8 cellular contexts compared by ENCODE assay signal in the genomic region with DNA sequence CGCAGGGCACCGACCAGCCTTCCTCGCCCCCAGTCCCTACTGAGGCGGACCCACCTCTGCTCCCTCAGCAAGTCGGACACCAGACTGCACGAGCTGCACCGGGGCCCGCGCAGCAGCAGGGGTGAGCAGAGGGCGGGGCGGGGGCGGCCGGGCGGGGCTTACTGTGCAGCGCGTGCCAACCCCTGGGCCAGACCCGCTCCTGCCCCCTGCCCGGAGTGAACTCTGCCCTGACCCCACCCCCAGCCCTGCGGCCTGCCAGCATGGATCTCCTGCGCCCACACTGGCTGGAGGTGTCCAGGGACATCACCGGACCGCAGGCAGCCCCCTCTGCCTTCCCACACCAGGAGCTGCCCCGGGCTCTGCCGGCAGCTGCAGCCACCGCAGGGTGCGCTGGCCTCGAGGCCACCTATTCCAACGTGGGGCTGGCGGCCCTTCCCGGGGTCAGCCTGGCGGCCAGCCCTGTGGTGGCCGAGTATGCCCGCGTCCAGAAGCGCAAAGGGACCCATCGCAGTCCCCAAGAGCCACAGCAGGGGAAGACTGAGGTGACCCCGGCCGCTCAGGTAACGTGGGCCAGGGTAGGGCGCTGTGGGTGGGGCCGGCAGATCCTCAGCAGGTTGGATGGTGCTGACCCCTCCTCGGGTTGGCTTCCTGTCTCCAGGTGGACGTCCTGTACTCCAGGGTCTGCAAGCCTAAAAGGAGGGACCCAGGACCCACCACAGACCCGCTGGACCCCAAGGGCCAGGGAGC. TPM values are rescaled to one million over a fixed set of nuclear protein-coding genes. Genes with fewer than 3 reads are reported as not detected.
A peak's percentile ranks its signal among the peaks of the same experiment; 100 is the strongest.
DNase-seq lines count a peak whose midpoint lies in the region; ATAC-seq and TF ChIP-seq lines count a peak whose summit lies in the region.

No MANE protein-coding gene starts in this region.

- H3K36me3 ChIP-seq in CD4-positive, CD25-positive, alpha-beta regulatory T cell (ENCODE audit: control insufficient read depth, insufficient read depth, low read length) = peaks cover 13% of the 10 kb centered on the region
- H3K36me3 ChIP-seq in HUES48 (ENCODE audit: control insufficient read depth, insufficient read depth, low read length) = peaks cover 43% of the 10 kb centered on the region
- H3K36me3 ChIP-seq in mucosa of descending colon (ENCODE audit: low read depth) = no peaks in the 10 kb centered on the region

- peaks cover 0 to 23% (median 11%) of the 10 kb centered on the region in 4 donors for H3K4me1 Mint-ChIP-seq in CD4-positive, CD25-positive, alpha-beta regulatory T cell
- H3K4me1 Mint-ChIP-seq in activated naive CD8-positive, alpha-beta T cell treated with anti-CD3 and anti-CD28 coated beads, Interleukin-2, amount 50 U/mL, for 24 hours = peaks cover 17% of the 10 kb centered on the region

- TF ChIP-seq CTCF in mucosa of descending colon (IDR thresholded peaks at IDR 0.05) = no peak

- peak in 1 of 2 donors; percentile 6 for ATAC-seq in CD4-positive, CD25-positive, alpha-beta regulatory T cell (ENCODE audit: low read depth in 2 of 2)
- ATAC-seq in activated naive CD8-positive, alpha-beta T cell treated with anti-CD3 and anti-CD28 coated beads, Interleukin-2, amount 50 U/mL, for 24 hours = peak; percentile 6
- ATAC-seq in mucosa of descending colon (peak; percentile 10), HG02884 (IDR thresholded peaks at IDR 0.05; ENCODE audit: unreplicated experiment) (no peak), GM19463 (IDR thresholded peaks at IDR 0.05; ENCODE audit: unreplicated experiment) (no peak), GM19397 (IDR thresholded peaks at IDR 0.05; ENCODE audit: unreplicated experiment) (no peak)

- H3K27ac ChIP-seq in CD4-positive, CD25-positive, alpha-beta regulatory T cell (ENCODE audit: insufficient read depth, low read length, poor library complexity, severe bottlenecking) = peak overlapping the region; percentile 82
- H3K27ac ChIP-seq in HUES48 (ENCODE audit: low read depth, low read length) = peak overlapping the region; percentile 73

- peak in 2 of 3 donors; percentile 40 to 53 for DNase-seq in CD4-positive, CD25-positive, alpha-beta regulatory T cell
- DNase-seq in activated naive CD8-positive, alpha-beta T cell treated with anti-CD3 and anti-CD28 coated beads, Interleukin-2, amount 50 U/mL, for 24 hours = peak; percentile 37
- peak; percentile 43 to 78 (median 71) for DNase-seq in mucosa of descending colon
- no peak for DNase-seq in superior temporal gyrus (ENCODE audit: extremely low spot score)

- H3K4me1 ChIP-seq in CD4-positive, CD25-positive, alpha-beta regulatory T cell (ENCODE audit: control insufficient read depth, insufficient read depth, low read length, poor library complexity, severe bottlenecking) = peaks cover 52% of the 10 kb centered on the region
- H3K4me1 ChIP-seq in HUES48 (ENCODE audit: control insufficient read depth, insufficient read depth, low read length) = peaks cover 13% of the 10 kb centered on the region; the same call in 1 of the 2 replicates
- peaks cover 43% of the 10 kb centered on the region for H3K4me1 ChIP-seq in mucosa of descending colon (ENCODE audit: low read depth)

- peak overlapping the region in 3 of 4 donors; percentile 74 to 82 (median 80) for H3K4me3 Mint-ChIP-seq in CD4-positive, CD25-positive, alpha-beta regulatory T cell
- H3K4me3 Mint-ChIP-seq in activated naive CD8-positive, alpha-beta T cell treated with anti-CD3 and anti-CD28 coated beads, Interleukin-2, amount 50 U/mL, for 24 hours = no peak overlapping the region

- H3K27ac Mint-ChIP-seq in CD4-positive, CD25-positive, alpha-beta regulatory T cell = peak overlapping the region in 1 of 3 donors; percentile 43
- no peak overlapping the region for H3K27ac Mint-ChIP-seq in activated naive CD8-positive, alpha-beta T cell treated with anti-CD3 and anti-CD28 coated beads, Interleukin-2, amount 50 U/mL, for 24 hours

- no peaks in the 10 kb centered on the region for H3K9me3 ChIP-seq in CD4-positive, CD25-positive, alpha-beta regulatory T cell (ENCODE audit: control insufficient read depth in 2 of 2, low read length in 2 of 2)
- H3K9me3 ChIP-seq in HUES48 (ENCODE audit: control insufficient read depth, insufficient read depth, low read length) = no peaks in the 10 kb centered on the region
- H3K9me3 ChIP-seq in mucosa of descending colon = no peaks in the 10 kb centered on the region

- no peak overlapping the region for H3K9ac ChIP-seq in HUES48 (ENCODE audit: low read depth, low read length)

- H3K36me3 Mint-ChIP-seq in CD4-positive, CD25-positive, alpha-beta regulatory T cell = peaks cover 18% of the 10 kb centered on the region
- H3K36me3 Mint-ChIP-seq in activated naive CD8-positive, alpha-beta T cell treated with anti-CD3 and anti-CD28 coated beads, Interleukin-2, amount 50 U/mL, for 24 hours (ENCODE audit: low read depth) = no peaks in the 10 kb centered on the region

- no peak overlapping the region for H3K4me3 ChIP-seq in CD4-positive, CD25-positive, alpha-beta regulatory T cell (ENCODE audit: low read depth, low read length)
- H3K4me3 ChIP-seq in HUES48 (ENCODE audit: low read depth, low read length) (peak overlapping the region; percentile 50), mucosa of descending colon (no peak overlapping the region)

- intact Hi-C loops in mucosa of descending colon (cut with DNase I, micrococcal nuclease) = no loop called here

- H3K27me3 Mint-ChIP-seq in CD4-positive, CD25-positive, alpha-beta regulatory T cell = no peaks in the 10 kb centered on the region
- H3K27me3 Mint-ChIP-seq in activated naive CD8-positive, alpha-beta T cell treated with anti-CD3 and anti-CD28 coated beads, Interleukin-2, amount 50 U/mL, for 24 hours = no peaks in the 10 kb centered on the region

- H3K9me3 Mint-ChIP-seq in CD4-positive, CD25-positive, alpha-beta regulatory T cell = no peaks in the 10 kb centered on the region
- no peaks in the 10 kb centered on the region for H3K9me3 Mint-ChIP-seq in activated naive CD8-positive, alpha-beta T cell treated with anti-CD3 and anti-CD28 coated beads, Interleukin-2, amount 50 U/mL, for 24 hours

- H3K27me3 ChIP-seq in CD4-positive, CD25-positive, alpha-beta regulatory T cell (ENCODE audit: control insufficient read depth, insufficient read depth, low read length) = no peaks in the 10 kb centered on the region
- no peaks in the 10 kb centered on the region for H3K27me3 ChIP-seq in HUES48 (ENCODE audit: control insufficient read depth, insufficient read depth, low read length)

RNA-seq across cellular contexts. Expression of a gene that starts 1.5 kb away (rescaled TPM):
- total RNA-seq in CD4-positive, CD25-positive, alpha-beta regulatory T cell = 110 TPM
- 1 to 10 TPM; 2.9 to 7.7 (median 4.5) TPM for polyA plus RNA-seq in CD4-positive, CD25-positive, alpha-beta regulatory T cell
- total RNA-seq in mucosa of descending colon = 10 to 100 TPM; 44.9 to 65.0 (median 50.6) TPM

RNA-seq across cellular contexts. Expression of a gene that starts 1.6 kb away (rescaled TPM):
- 237 TPM for total RNA-seq in CD4-positive, CD25-positive, alpha-beta regulatory T cell
- 100 to 1,000 TPM; 338 to 547 (median 430) TPM for polyA plus RNA-seq in CD4-positive, CD25-positive, alpha-beta regulatory T cell
- 10 to 100 TPM; 10.4 to 11.2 (median 10.8) TPM for total RNA-seq in mucosa of descending colon

RNA-seq across cellular contexts. Expression of a gene that starts 30.3 kb away (rescaled TPM):
- total RNA-seq in CD4-positive, CD25-positive, alpha-beta regulatory T cell = 51.5 TPM
- polyA plus RNA-seq in CD4-positive, CD25-positive, alpha-beta regulatory T cell = 10 to 100 TPM; 34.0 to 43.2 (median 40.3) TPM
- total RNA-seq in mucosa of descending colon = 10 to 100 TPM; 24.3 to 34.0 (median 31.7) TPM

RNA-seq across cellular contexts. Expression of a gene that starts 30.3 kb away (rescaled TPM):
- total RNA-seq in CD4-positive, CD25-positive, alpha-beta regulatory T cell = 51.6 TPM
- 10 to 100 TPM; 56.6 to 65.7 (median 63.1) TPM for polyA plus RNA-seq in CD4-positive, CD25-positive, alpha-beta regulatory T cell
- total RNA-seq in mucosa of descending colon = 10 to 100 TPM; 64.5 to 69.7 (median 68.6) TPM

RNA-seq across cellular contexts. Expression of a gene that starts 41.7 kb away (rescaled TPM):
- not detected for total RNA-seq in CD4-positive, CD25-positive, alpha-beta regulatory T cell
- not detected for polyA plus RNA-seq in CD4-positive, CD25-positive, alpha-beta regulatory T cell
- total RNA-seq in mucosa of descending colon = 10 to 100 TPM in 1 of 3 donors, not detected in 2; 19.7 TPM

Comparison
In these comparisons a context has a peak if more than half of its experiments do, and no peak if none do; other contexts are left out.
1. ATAC-seq: peak in activated naive CD8-positive, alpha-beta T cell treated with anti-CD3 and anti-CD28 coated beads, Interleukin-2, amount 50 U/mL, for 24 hours (single experiment) and mucosa of descending colon (single experiment); none in HG02884 (single experiment), GM19463 (single experiment) and GM19397 (single experiment).
2. RNA of a gene that starts 1.6 kb away (total RNA-seq): 237 TPM in CD4-positive, CD25-positive, alpha-beta regulatory T cell (single experiment); 10.4 to 11.2 TPM in mucosa of descending colon; every median in the first group is over 10 times any median in the second.